Comparison of ENCODE assay signal across 34 cellular contexts in genomic region chr7:151423226-151423625, GRCh38. TPM values are rescaled to one million over a fixed set of nuclear protein-coding genes. Genes with fewer than 3 reads are reported as not detected.
"Had no signal": no experiment of that assay in that cellular context is flagged by ENCODE, and none has a peak within 500 bp of the region (broad histone marks: within the 10 kb centered on the region; RNA-seq: fewer than 3 reads in every experiment).

No MANE protein-coding gene starts in this region.

- ATAC-seq: foreskin keratinocyte; heart right ventricle; left ventricle myocardium superior; lower lobe of right lung; mucosa of descending colon; naive thymus-derived CD4-positive, alpha-beta T cell; pancreas; stimulated activated memory B cell treated with anti-CD40 and anti-IgM and Interleukin-4, amounts not matched to agents 10 μg/mL and 1 μg/mL and 100 μg/mL, for 72 hours; stimulated activated naive CD8-positive, alpha-beta T cell treated with anti-CD3 and anti-CD28 coated beads, Interleukin-15, Interleukin-2, amounts not matched to agents 100 U/mL and 50 U/mL, for 24 hours had no signal

- H3K27ac ChIP-seq: dorsolateral prefrontal cortex, esophagus muscularis mucosa, foreskin keratinocyte, heart right ventricle, lower lobe of right lung, neural progenitor cell, pancreas, prostate gland, right atrium auricular region, sigmoid colon, skin epidermis, spleen, testis, tibial artery had no signal

- H3K9ac ChIP-seq: neural progenitor cell had no signal

- H3K4me1 ChIP-seq: foreskin keratinocyte, pancreas, prostate gland had no signal

- H3K27me3 ChIP-seq: esophagus muscularis mucosa, neural progenitor cell, pancreas, right atrium auricular region, sigmoid colon, testis, tibial artery had no signal

- H3K27ac Mint-ChIP-seq: immature natural killer cell; neural progenitor cell; stimulated activated memory B cell treated with anti-CD40 and anti-IgM and Interleukin-4, amounts not matched to agents 10 μg/mL and 1 μg/mL and 100 μg/mL, for 72 hours; type B pancreatic cell had no signal

- H3K4me3 Mint-ChIP-seq: immature natural killer cell; naive thymus-derived CD4-positive, alpha-beta T cell; nephron; neural progenitor cell; stimulated activated memory B cell treated with anti-CD40 and anti-IgM and Interleukin-4, amounts not matched to agents 10 μg/mL and 1 μg/mL and 100 μg/mL, for 72 hours; type B pancreatic cell had no signal

- H3K9me3 ChIP-seq: pancreas, prostate gland, testis had no signal

- H3K36me3 ChIP-seq: esophagus muscularis mucosa, heart right ventricle, lower lobe of right lung, neural progenitor cell, pancreas, prostate gland, right atrium auricular region, sigmoid colon, spleen, tibial artery had no signal

- DNase-seq: central memory CD4-positive, alpha-beta T cell; dorsolateral prefrontal cortex; effector CD8-positive, alpha-beta T cell; foreskin keratinocyte; glutamatergic neuron; heart right ventricle; hippocampal formation; immature natural killer cell; left ventricle myocardium superior; lower lobe of right lung; mucosa of descending colon; naive thymus-derived CD4-positive, alpha-beta T cell; nucleus accumbens; sigmoid colon; stimulated activated CD4-positive, alpha-beta T cell treated with anti-CD3 and anti-CD28 coated beads, Interleukin-4, amount 100 ng/mL, for 4 hours; stimulated activated naive CD8-positive, alpha-beta T cell treated with anti-CD3 and anti-CD28 coated beads, Interleukin-15, Interleukin-2, amounts not matched to agents 100 U/mL and 50 U/mL, for 24 hours; substantia nigra; testis had no signal

- H3K27me3 Mint-ChIP-seq: type B pancreatic cell had no signal

- H3K4me2 ChIP-seq: neural progenitor cell had no signal

- H3K4me1 Mint-ChIP-seq: immature natural killer cell had no signal

- H3K4me3 ChIP-seq: dorsolateral prefrontal cortex, esophagus muscularis mucosa, heart right ventricle, lower lobe of right lung, mucosa of descending colon, neural progenitor cell, pancreas, prostate gland, right atrium auricular region, sigmoid colon, skin epidermis, spleen, testis, tibial artery had no signal

- H2AFZ ChIP-seq: neural progenitor cell had no signal

RNA-seq across cellular contexts. Expression of gene WDR86, which starts 13.4 kb away (rescaled TPM):
- total RNA-seq: endothelial cell of umbilical vein, foreskin keratinocyte had no signal
- polyA plus RNA-seq: endothelial cell of umbilical vein, fibroblast of lung, foreskin keratinocyte, keratinocyte had no signal

RNA-seq across cellular contexts. Expression of gene CRYGN, which starts 16.7 kb away (rescaled TPM):
- total RNA-seq: cerebellum, endothelial cell of umbilical vein, epithelial cell of proximal tubule, foreskin keratinocyte, left ventricle myocardium superior, lower lobe of right lung, prostate gland had no signal
- polyA plus RNA-seq: endothelial cell of umbilical vein, foreskin keratinocyte, immature natural killer cell, keratinocyte had no signal
